ENCODE assay signal across 1 cellular context in the genomic region with DNA sequence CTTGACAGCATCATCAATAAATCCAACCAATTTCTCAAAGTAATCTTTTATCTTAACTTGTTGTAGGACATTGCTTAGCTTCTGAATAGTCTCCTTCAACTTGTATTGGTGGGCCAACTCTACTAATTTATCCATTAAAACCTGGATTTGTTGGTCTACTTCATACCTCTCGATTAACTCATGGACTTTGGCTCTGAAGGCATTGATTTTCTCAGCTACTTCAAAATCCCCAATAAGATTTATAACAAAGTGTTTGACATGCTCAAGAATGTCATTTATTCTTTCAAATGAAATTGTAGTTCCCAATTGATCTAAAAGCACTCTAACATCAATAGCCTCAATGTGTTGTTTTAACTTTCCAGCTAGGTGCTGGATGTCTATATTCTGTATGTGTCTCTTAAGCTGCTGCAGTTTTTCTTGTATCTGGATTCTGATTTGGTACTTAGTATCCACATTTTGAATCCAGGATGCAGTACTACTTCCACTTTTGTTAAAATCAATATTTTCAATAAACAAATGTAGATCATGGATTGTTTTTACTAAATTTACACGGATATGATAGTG.
TF ChIP-seq lines count a peak whose summit lies in the region.

No MANE protein-coding gene starts in this region.

TF ChIP-seq in HepG2, 621 proteins besides CTCF, POLR2A, EP300 and RAD21 (continued from another document):
- TF ChIP-seq, protein P1, sequence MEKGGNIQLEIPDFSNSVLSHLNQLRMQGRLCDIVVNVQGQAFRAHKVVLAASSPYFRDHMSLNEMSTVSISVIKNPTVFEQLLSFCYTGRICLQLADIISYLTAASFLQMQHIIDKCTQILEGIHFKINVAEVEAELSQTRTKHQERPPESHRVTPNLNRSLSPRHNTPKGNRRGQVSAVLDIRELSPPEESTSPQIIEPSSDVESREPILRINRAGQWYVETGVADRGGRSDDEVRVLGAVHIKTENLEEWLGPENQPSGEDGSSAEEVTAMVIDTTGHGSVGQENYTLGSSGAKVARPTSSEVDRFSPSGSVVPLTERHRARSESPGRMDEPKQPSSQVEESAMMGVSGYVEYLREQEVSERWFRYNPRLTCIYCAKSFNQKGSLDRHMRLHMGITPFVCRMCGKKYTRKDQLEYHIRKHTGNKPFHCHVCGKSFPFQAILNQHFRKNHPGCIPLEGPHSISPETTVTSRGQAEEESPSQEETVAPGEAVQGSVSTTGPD (CRISPR knock-in tag; IDR thresholded peaks at IDR 0.05) = no peak
- TF ChIP-seq MTF2 (CRISPR knock-in tag; IDR thresholded peaks at IDR 0.05; ENCODE audit: borderline replicate concordance) (no peak), CENPT (CRISPR knock-in tag; IDR thresholded peaks at IDR 0.05; ENCODE audit: low read depth) (no peak), ZNF224 (CRISPR knock-in tag; IDR thresholded peaks at IDR 0.05) (no peak), ZNF879 (CRISPR knock-in tag; IDR thresholded peaks at IDR 0.05) (no peak), ZNF225 (CRISPR knock-in tag; IDR thresholded peaks at IDR 0.05) (no peak), SSRP1 (CRISPR knock-in tag; IDR thresholded peaks at IDR 0.05) (peak; percentile 16), ZFP36L1 (CRISPR knock-in tag; IDR thresholded peaks at IDR 0.05) (0 out of 2 replicates have a peak, but pooled peaks have one; percentile 9), ZSCAN20 (CRISPR knock-in tag; IDR thresholded peaks at IDR 0.05; ENCODE audit: borderline replicate concordance) (0 out of 2 replicates have a peak, but pooled peaks have one; percentile 15), ZNF20 (CRISPR knock-in tag; IDR thresholded peaks at IDR 0.05) (no peak), CREM (IDR thresholded peaks at IDR 0.05) (no peak), CREM (CRISPR knock-in tag; IDR thresholded peaks at IDR 0.05) (no peak), FOXA3 (CRISPR knock-in tag; IDR thresholded peaks at IDR 0.05) (no peak), AGO2 (optimal IDR thresholded peaks at IDR 0.05; ENCODE audit: low read depth, low read length) (peak; percentile 74)
- TF ChIP-seq, protein P2, sequence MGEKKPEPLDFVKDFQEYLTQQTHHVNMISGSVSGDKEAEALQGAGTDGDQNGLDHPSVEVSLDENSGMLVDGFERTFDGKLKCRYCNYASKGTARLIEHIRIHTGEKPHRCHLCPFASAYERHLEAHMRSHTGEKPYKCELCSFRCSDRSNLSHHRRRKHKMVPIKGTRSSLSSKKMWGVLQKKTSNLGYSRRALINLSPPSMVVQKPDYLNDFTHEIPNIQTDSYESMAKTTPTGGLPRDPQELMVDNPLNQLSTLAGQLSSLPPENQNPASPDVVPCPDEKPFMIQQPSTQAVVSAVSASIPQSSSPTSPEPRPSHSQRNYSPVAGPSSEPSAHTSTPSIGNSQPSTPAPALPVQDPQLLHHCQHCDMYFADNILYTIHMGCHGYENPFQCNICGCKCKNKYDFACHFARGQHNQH (CRISPR knock-in tag; IDR thresholded peaks at IDR 0.05) = no peak
